Comparison of ENCODE assay signal across 8 cellular contexts in genomic region chr3:58628823-58629562, GRCh38. TPM values are rescaled to one million over a fixed set of nuclear protein-coding genes. Genes with fewer than 3 reads are reported as not detected.
DNase-seq lines count a peak whose midpoint lies in the region; ATAC-seq, FAIRE-seq and TF ChIP-seq lines count a peak whose summit lies in the region.
"Had no signal": no experiment of that assay in that cellular context is flagged by ENCODE, and none has a peak within 500 bp of the region (broad histone marks: within the 10 kb centered on the region; RNA-seq: fewer than 3 reads in every experiment).

No MANE protein-coding gene starts in this region.

- peak overlapping the region; percentile 3; the same call in 1 of the 2 replicates for H3K4me2 ChIP-seq in HepG2 (ENCODE audit: low read depth, low read length)

- no peaks in the 10 kb centered on the region for H4K20me1 ChIP-seq in HepG2 (ENCODE audit: insufficient read depth, low read length)

- in situ Hi-C loops in HepG2 (cut with HindIII; ENCODE audit: extremely low pct_ligation_motif_present, low pct_unique_long_range_greater_than_20kb) = loop anchor here (5.0 kb wide), 1 partner anchor 62 kb away; no protein-coding TSS in a partner anchor

- H3K27me3 ChIP-seq in HepG2 (ENCODE audit: control insufficient read depth in 1 of 2, insufficient read depth in 2 of 2, low read length in 2 of 2) (peaks cover 5 to 25% of the 10 kb centered on the region in 2 experiments), upper lobe of right lung (peaks cover under 1% of the 10 kb centered on the region)

- peaks cover 8% of the 10 kb centered on the region for H3K4me1 Mint-ChIP-seq in chondrocyte (ENCODE audit: low read depth)

- DNase-seq in NCI-H1092 (lab: John Stamatoyannopoulos, UW) (peak; percentile 27), chondrocyte (ENCODE audit: low spot score) (no peak), HepG2 (ENCODE audit: low spot score) (peak; percentile 10), upper lobe of right lung (no peak), GM12892 (ENCODE audit: insufficient read length) (no peak)
- DNase-seq in activated CD4-positive, alpha-beta T cell treated with anti-CD3 and anti-CD28 coated beads, Interleukin-2, amount 50 U/mL, for 1 hour = no peak

- TF ChIP-seq CTCF in chondrocyte (IDR thresholded peaks at IDR 0.05) = peak; percentile 39
- TF ChIP-seq CTCF in HepG2 (CRISPR knock-in tag; IDR thresholded peaks at IDR 0.05) = no peak
- no peak for TF ChIP-seq CTCF in upper lobe of right lung (IDR thresholded peaks at IDR 0.05)

- H3K4me3 ChIP-seq in HepG2 (replicated peaks in 1 of 3; ENCODE audit: insufficient read depth in 1 of 3, low read depth in 2 of 3, low read length in 3 of 3) = no peak overlapping the region
- no peak overlapping the region for H3K4me3 ChIP-seq in upper lobe of right lung

- no TSS peak for BruUV-seq in HepG2 (replicated peaks; lab: Mats Ljungman, UMichigan)

- H3K9me3 ChIP-seq in HepG2 (ENCODE audit: low read length) = no peaks in the 10 kb centered on the region
- no peaks in the 10 kb centered on the region for H3K9me3 ChIP-seq in upper lobe of right lung

- H3K4me3 Mint-ChIP-seq in chondrocyte (ENCODE audit: unreplicated experiment) = no peak overlapping the region

- CTCF ChIA-PET in HepG2 (lab: Yijun Ruan, JAX; ENCODE audit: low intra/inter-chr PET ratio, low total read pairs) = interaction anchor here (0.8 to 1.4 kb wide), 3 partner anchors 61 to 100 kb away, joined by 3 to 5 read pairs (median 4); no protein-coding TSS in a partner anchor

- no peaks in the 10 kb centered on the region for H3K27me3 Mint-ChIP-seq in chondrocyte (ENCODE audit: low read depth)

- no peaks in the 10 kb centered on the region for H3K9me3 Mint-ChIP-seq in chondrocyte (ENCODE audit: low read depth)

- POLR2A ChIA-PET in HepG2 (lab: Yijun Ruan, JAX) = interaction anchor here (1.6 kb wide), 1 partner anchor 93 kb away, joined by 5 read pairs; the partner anchor contains the start of gene ACOX2

- intact Hi-C loops in HepG2 (cut with micrococcal nuclease; ENCODE audit: unreplicated experiment) = no loop called here
- intact Hi-C loops in upper lobe of right lung (cut with DNase I) = no loop called here

- H3K36me3 Mint-ChIP-seq in chondrocyte (ENCODE audit: low read depth) = no peaks in the 10 kb centered on the region

- whole genome bisulfite sequencing in HepG2 (ENCODE audit: low lambda C conversion rate) = 27% methylated on average over 13 of the region's 13 CpGs

- H3K79me2 ChIP-seq in HepG2 (ENCODE audit: insufficient read depth, low read length) = no peaks in the 10 kb centered on the region

- no peak overlapping the region for H2AFZ ChIP-seq in HepG2 (ENCODE audit: low read length)

- H3K9ac ChIP-seq in HepG2 (ENCODE audit: insufficient read depth, low read depth, low read length) = no peak overlapping the region

- no peak for TF ChIP-seq POLR2A in HepG2 (IDR thresholded peaks at IDR 0.05; ENCODE audit: insufficient read depth in 1 of 2, low read depth in 2 of 2, low read length in 2 of 2)
- no peak for TF ChIP-seq POLR2A in GM12892 (IDR thresholded peaks at IDR 0.05; ENCODE audit: low read depth, low read length)

- no peak for TF ChIP-seq EP300 in HepG2 (IDR thresholded peaks at IDR 0.05; ENCODE audit: low read depth in 2 of 2, low read length in 2 of 2)
- no peak for TF ChIP-seq EP300 in HepG2 (CRISPR knock-in tag; IDR thresholded peaks at IDR 0.05; ENCODE audit: borderline replicate concordance)

- no peak overlapping the region for H3K27ac ChIP-seq in HepG2 (ENCODE audit: extremely low read length, insufficient read depth, low read length)
- peak overlapping the region; percentile 14 for H3K27ac ChIP-seq in upper lobe of right lung

- peaks cover 27% of the 10 kb centered on the region for H3K4me1 ChIP-seq in HepG2 (ENCODE audit: insufficient read depth, low read length)
- peaks cover 33% of the 10 kb centered on the region for H3K4me1 ChIP-seq in upper lobe of right lung

- H3K36me3 ChIP-seq in HepG2 (replicated peaks in 1 of 2; ENCODE audit: control insufficient read depth in 1 of 2, insufficient read depth in 2 of 2, low read length in 2 of 2) (no peaks in the 10 kb centered on the region), upper lobe of right lung (no peaks in the 10 kb centered on the region)

- no peak for FAIRE-seq in HepG2 (lab: Jason Lieb, UNC)
- no peak for FAIRE-seq in GM12892 (lab: Jason Lieb, UNC)

- ATAC-seq in HepG2 = no peak
- no peak for ATAC-seq in upper lobe of right lung
- no peak for ATAC-seq in HG03095 (IDR thresholded peaks at IDR 0.05; ENCODE audit: unreplicated experiment)

- TF ChIP-seq RAD21 in HepG2 (CRISPR knock-in tag; IDR thresholded peaks at IDR 0.05) = no peak

- H3K27ac Mint-ChIP-seq in chondrocyte (ENCODE audit: unreplicated experiment) = no peak overlapping the region

TF ChIP-seq in HepG2, 621 proteins besides CTCF, POLR2A, EP300 and RAD21:
- TF ChIP-seq ZNF7 (CRISPR knock-in tag; IDR thresholded peaks at IDR 0.05) (peak; percentile 68), CSRNP1 (CRISPR knock-in tag; IDR thresholded peaks at IDR 0.05) (no peak), KDM2A (CRISPR knock-in tag; IDR thresholded peaks at IDR 0.05; ENCODE audit: borderline replicate concordance, low read depth) (no peak), FOXA3 (CRISPR knock-in tag; IDR thresholded peaks at IDR 0.05) (0 out of 2 replicates have a peak, but pooled peaks have one; percentile 8), ZNF776 (CRISPR knock-in tag; IDR thresholded peaks at IDR 0.05) (no peak)

RNA-seq across cellular contexts. Expression of gene FAM3D, which starts 37.6 kb away (rescaled TPM):
- total RNA-seq in chondrocyte = not detected in 3 replicates
- not detected in 2 replicates for total RNA-seq in HepG2 (2016; rRNA removed; fragmentation: Illumina TruSeq; extraction: Trizol)
- not detected in 2 replicates for total RNA-seq in HepG2 (2016; cell fraction: cytosol; rRNA removed; fragmentation: Illumina TruSeq; extraction: Trizol; ENCODE audit: low read depth)
- not detected in 2 replicates for total RNA-seq in HepG2 (2016; cell fraction: insoluble cytoplasmic fraction; rRNA removed; fragmentation: Illumina TruSeq; extraction: Trizol)
- total RNA-seq in HepG2 (2016; cell fraction: membrane; rRNA removed; fragmentation: Illumina TruSeq; extraction: Trizol) = not detected in 2 replicates
- total RNA-seq in HepG2 (2016; cell fraction: nucleus; rRNA removed; fragmentation: Illumina TruSeq; extraction: Trizol) = not detected in 2 replicates
- polyA plus RNA-seq in HepG2 (2011; rRNA removed) = not detected in 2 replicates
- not detected in 2 replicates for polyA plus RNA-seq in HepG2 (2011; cell fraction: cytosol; rRNA removed)
- not detected in 2 replicates for polyA plus RNA-seq in HepG2 (2011; cell fraction: nucleus; rRNA removed)
- not detected in 2 replicates for polyA plus RNA-seq in HepG2 (2012)
- polyA plus RNA-seq in HepG2 (2016; cell fraction: cytosol; fragmentation: Illumina TruSeq; extraction: Trizol; ENCODE audit: low read depth) = not detected in 2 replicates
- not detected in 2 replicates for polyA plus RNA-seq in HepG2 (2016; cell fraction: insoluble cytoplasmic fraction; fragmentation: Illumina TruSeq; extraction: Trizol; ENCODE audit: low read depth)
- polyA plus RNA-seq in HepG2 (2016; cell fraction: membrane; fragmentation: Illumina TruSeq; extraction: Trizol; ENCODE audit: low read depth) = not detected in 2 replicates
- not detected in 2 replicates for polyA plus RNA-seq in HepG2 (2016; cell fraction: nucleus; fragmentation: Illumina TruSeq; extraction: Trizol; ENCODE audit: insufficient read depth, low read depth)
- polyA minus RNA-seq in HepG2 (2011; rRNA and poly(A)+ RNA removed; ENCODE audit: low replicate concordance) = not detected in 2 replicates
- not detected in 2 replicates for polyA minus RNA-seq in HepG2 (2011; cell fraction: cytosol; rRNA and poly(A)+ RNA removed)
- polyA minus RNA-seq in HepG2 (2011; cell fraction: nucleus; rRNA and poly(A)+ RNA removed) = not detected in 2 replicates
- total RNA-seq in upper lobe of right lung = 4.0 TPM
- not detected for polyA plus RNA-seq in GM12892 (2012; ENCODE audit: missing spikeins)
- total RNA-seq: OCI-LY7 had no signal

RNA-seq across cellular contexts. Expression of gene FAM107A, which starts 51.8 kb away (rescaled TPM):
- total RNA-seq in chondrocyte (not detected in 3 replicates), HepG2 (2016; rRNA removed; fragmentation: Illumina TruSeq; extraction: Trizol) (not detected in 2 replicates), upper lobe of right lung (91.5 TPM)
- not detected in 2 replicates for total RNA-seq in HepG2 (2016; cell fraction: cytosol; rRNA removed; fragmentation: Illumina TruSeq; extraction: Trizol; ENCODE audit: low read depth)
- total RNA-seq in HepG2 (2016; cell fraction: insoluble cytoplasmic fraction; rRNA removed; fragmentation: Illumina TruSeq; extraction: Trizol) = not detected in 2 replicates
- total RNA-seq in HepG2 (2016; cell fraction: membrane; rRNA removed; fragmentation: Illumina TruSeq; extraction: Trizol) = not detected in 2 replicates
- not detected in 2 replicates for total RNA-seq in HepG2 (2016; cell fraction: nucleus; rRNA removed; fragmentation: Illumina TruSeq; extraction: Trizol)
- polyA plus RNA-seq in HepG2 (2011; rRNA removed) = not detected in 2 replicates
- not detected in 2 replicates for polyA plus RNA-seq in HepG2 (2011; cell fraction: cytosol; rRNA removed)
- not detected in 2 replicates for polyA plus RNA-seq in HepG2 (2011; cell fraction: nucleus; rRNA removed)
- polyA plus RNA-seq in HepG2 (2012) = 0.13 and 0.62 TPM in 2 replicates
- polyA plus RNA-seq in HepG2 (2016; cell fraction: cytosol; fragmentation: Illumina TruSeq; extraction: Trizol; ENCODE audit: low read depth) = not detected in 2 replicates
- not detected in 2 replicates for polyA plus RNA-seq in HepG2 (2016; cell fraction: insoluble cytoplasmic fraction; fragmentation: Illumina TruSeq; extraction: Trizol; ENCODE audit: low read depth)
- not detected in 2 replicates for polyA plus RNA-seq in HepG2 (2016; cell fraction: membrane; fragmentation: Illumina TruSeq; extraction: Trizol; ENCODE audit: low read depth)
- polyA plus RNA-seq in HepG2 (2016; cell fraction: nucleus; fragmentation: Illumina TruSeq; extraction: Trizol; ENCODE audit: insufficient read depth, low read depth) = not detected in 2 replicates
- not detected in 2 replicates for polyA minus RNA-seq in HepG2 (2011; rRNA and poly(A)+ RNA removed; ENCODE audit: low replicate concordance)
- not detected in 2 replicates for polyA minus RNA-seq in HepG2 (2011; cell fraction: cytosol; rRNA and poly(A)+ RNA removed)
- polyA minus RNA-seq in HepG2 (2011; cell fraction: nucleus; rRNA and poly(A)+ RNA removed) = not detected in 2 replicates
- polyA plus RNA-seq in GM12892 (2012; ENCODE audit: missing spikeins) = not detected
- total RNA-seq: OCI-LY7 had no signal

Comparison
In these comparisons a context has a peak if more than half of its experiments do, and no peak if none do; other contexts are left out.
1. DNase-seq: peak in NCI-H1092 (single experiment) and HepG2 (single experiment); none in chondrocyte (single experiment), upper lobe of right lung (single experiment), GM12892 (single experiment) and activated CD4-positive, alpha-beta T cell treated with anti-CD3 and anti-CD28 coated beads, Interleukin-2, amount 50 U/mL, for 1 hour (single experiment).
2. RNA of gene FAM107A, which starts 51.8 kb away (total RNA-seq): 91.5 TPM in upper lobe of right lung (single experiment); not detected in chondrocyte and not detected in HepG2; every median in the first group is over 10 times any median in the second.